Comparison of ENCODE assay signal across 2 cellular contexts in genomic region chr5:99076600-99077253, GRCh38.
TF ChIP-seq lines count a peak whose summit lies in the region.

No MANE protein-coding gene starts in this region.

TF ChIP-seq in SK-N-SH, 30 proteins besides CTCF, POLR2A, EP300 and RAD21 (continued from another document):
- TF ChIP-seq FOSL2 (IDR thresholded peaks at IDR 0.05; ENCODE audit: borderline replicate concordance, low read depth), result no peak

TF ChIP-seq in SK-N-SH treated with all-trans-retinoic acid at 6 μM for 48 hours, 23 proteins besides CTCF, POLR2A, EP300 and RAD21 (continued from another document):
- TF ChIP-seq POU6F1 (CRISPR knock-in tag; IDR thresholded peaks at IDR 0.05; ENCODE audit: borderline replicate concordance, low read depth), result no peak
- TF ChIP-seq, protein P1, sequence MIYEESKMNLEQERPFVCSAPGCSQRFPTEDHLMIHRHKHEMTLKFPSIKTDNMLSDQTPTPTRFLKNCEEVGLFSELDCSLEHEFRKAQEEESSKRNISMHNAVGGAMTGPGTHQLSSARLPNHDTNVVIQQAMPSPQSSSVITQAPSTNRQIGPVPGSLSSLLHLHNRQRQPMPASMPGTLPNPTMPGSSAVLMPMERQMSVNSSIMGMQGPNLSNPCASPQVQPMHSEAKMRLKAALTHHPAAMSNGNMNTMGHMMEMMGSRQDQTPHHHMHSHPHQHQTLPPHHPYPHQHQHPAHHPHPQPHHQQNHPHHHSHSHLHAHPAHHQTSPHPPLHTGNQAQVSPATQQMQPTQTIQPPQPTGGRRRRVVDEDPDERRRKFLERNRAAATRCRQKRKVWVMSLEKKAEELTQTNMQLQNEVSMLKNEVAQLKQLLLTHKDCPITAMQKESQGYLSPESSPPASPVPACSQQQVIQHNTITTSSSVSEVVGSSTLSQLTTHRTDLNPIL (CRISPR knock-in tag; IDR thresholded peaks at IDR 0.05; ENCODE audit: low read depth), result no peak
- TF ChIP-seq RARB (CRISPR knock-in tag; IDR thresholded peaks at IDR 0.05), result no peak
- TF ChIP-seq ZFP30 (CRISPR knock-in tag; IDR thresholded peaks at IDR 0.05), result no peak
- TF ChIP-seq OSR1 (CRISPR knock-in tag; IDR thresholded peaks at IDR 0.05), result no peak
- TF ChIP-seq, protein P2, sequence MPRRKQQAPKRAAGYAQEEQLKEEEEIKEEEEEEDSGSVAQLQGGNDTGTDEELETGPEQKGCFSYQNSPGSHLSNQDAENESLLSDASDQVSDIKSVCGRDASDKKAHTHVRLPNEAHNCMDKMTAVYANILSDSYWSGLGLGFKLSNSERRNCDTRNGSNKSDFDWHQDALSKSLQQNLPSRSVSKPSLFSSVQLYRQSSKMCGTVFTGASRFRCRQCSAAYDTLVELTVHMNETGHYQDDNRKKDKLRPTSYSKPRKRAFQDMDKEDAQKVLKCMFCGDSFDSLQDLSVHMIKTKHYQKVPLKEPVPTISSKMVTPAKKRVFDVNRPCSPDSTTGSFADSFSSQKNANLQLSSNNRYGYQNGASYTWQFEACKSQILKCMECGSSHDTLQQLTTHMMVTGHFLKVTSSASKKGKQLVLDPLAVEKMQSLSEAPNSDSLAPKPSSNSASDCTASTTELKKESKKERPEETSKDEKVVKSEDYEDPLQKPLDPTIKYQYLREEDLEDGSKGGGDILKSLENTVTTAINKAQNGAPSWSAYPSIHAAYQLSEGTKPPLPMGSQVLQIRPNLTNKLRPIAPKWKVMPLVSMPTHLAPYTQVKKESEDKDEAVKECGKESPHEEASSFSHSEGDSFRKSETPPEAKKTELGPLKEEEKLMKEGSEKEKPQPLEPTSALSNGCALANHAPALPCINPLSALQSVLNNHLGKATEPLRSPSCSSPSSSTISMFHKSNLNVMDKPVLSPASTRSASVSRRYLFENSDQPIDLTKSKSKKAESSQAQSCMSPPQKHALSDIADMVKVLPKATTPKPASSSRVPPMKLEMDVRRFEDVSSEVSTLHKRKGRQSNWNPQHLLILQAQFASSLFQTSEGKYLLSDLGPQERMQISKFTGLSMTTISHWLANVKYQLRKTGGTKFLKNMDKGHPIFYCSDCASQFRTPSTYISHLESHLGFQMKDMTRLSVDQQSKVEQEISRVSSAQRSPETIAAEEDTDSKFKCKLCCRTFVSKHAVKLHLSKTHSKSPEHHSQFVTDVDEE (CRISPR knock-in tag; IDR thresholded peaks at IDR 0.05), result no peak
- no peak for TF ChIP-seq GLIS3 (CRISPR knock-in tag; IDR thresholded peaks at IDR 0.05)
- TF ChIP-seq SNAI2 (CRISPR knock-in tag; IDR thresholded peaks at IDR 0.05), result no peak
- no peak for TF ChIP-seq ISL1 (CRISPR knock-in tag; IDR thresholded peaks at IDR 0.05)
TF ChIP-seq in SK-N-SH treated with all-trans-retinoic acid at 6 μM for 48 hours: peak in this region for 0.
